Comparison of ENCODE assay signal across 24 cellular contexts in the genomic region with DNA sequence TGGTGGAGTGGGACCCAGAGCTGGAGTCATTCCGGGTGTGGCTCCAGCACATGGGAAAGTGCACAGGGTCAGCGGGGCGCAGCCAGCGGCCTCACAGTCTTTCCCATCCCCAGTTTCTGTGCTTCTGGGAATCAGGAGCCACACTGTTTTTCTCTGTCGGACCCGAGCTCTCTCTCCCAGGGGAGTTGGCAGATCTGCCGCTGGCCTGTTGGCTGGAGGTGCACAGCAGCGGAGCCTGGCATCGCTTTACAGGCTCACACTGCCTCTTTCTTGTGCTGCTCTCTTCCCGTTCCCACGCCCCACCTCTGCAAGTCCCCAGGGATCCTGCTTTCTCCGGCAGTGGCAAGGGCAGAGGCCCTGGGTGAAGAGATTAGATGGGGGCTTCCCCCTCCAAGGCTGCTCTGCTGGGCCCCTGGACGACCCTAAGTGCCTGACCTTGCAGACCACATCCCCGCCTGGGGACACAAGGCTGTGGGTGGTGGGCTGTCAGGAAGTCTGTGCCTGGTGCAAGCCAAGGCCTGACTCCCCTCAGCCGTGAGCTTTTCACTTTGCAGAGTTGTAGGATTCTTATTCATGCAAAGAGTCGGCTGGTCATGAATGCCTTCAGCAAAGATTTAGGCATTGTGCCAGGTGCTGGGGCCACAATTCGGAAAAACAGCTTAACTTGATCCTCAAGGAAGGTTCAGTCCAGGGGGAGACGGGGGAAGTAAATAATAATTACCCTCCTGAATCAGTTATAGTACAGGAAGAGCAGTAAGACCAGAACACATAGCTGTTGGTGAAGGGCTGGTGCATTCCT.
A peak's percentile ranks its signal among the peaks of the same experiment; 100 is the strongest.
DNase-seq lines count a peak whose midpoint lies in the region; ATAC-seq and TF ChIP-seq lines count a peak whose summit lies in the region.
"Had no signal": no experiment of that assay in that cellular context is flagged by ENCODE, and none has a peak within 500 bp of the region (broad histone marks: within the 10 kb centered on the region; RNA-seq: fewer than 3 reads in every experiment).

No MANE protein-coding gene starts in this region.

- H3K27me3 Mint-ChIP-seq in chondrocyte (ENCODE audit: low read depth): peaks cover 27% of the 10 kb centered on the region
- H3K27me3 Mint-ChIP-seq in T-helper 2 cell treated with Interferon-gamma antibody and Interleukin-4, amounts not matched to agents 5 μg/mL and 100 μg/mL, for 36 hours (ENCODE audit: low read depth): no peaks in the 10 kb centered on the region

- H2BK15ac ChIP-seq in mesenchymal stem cell (ENCODE audit: low read depth, poor library complexity, severe bottlenecking): no peak overlapping the region

- WGBS in mesenchymal stem cell: 67% methylated on average over 16 of the region's 18 CpGs
- 93% methylated on average over 18 of the region's 18 CpGs for WGBS in thymus

- H3K4me1 ChIP-seq in mesenchymal stem cell (ENCODE audit: control insufficient read depth, insufficient read depth, low read depth, low read length): no peaks in the 10 kb centered on the region
- H3K4me1 ChIP-seq in thymus (ENCODE audit: control insufficient read depth, insufficient read depth, low read length): no peaks in the 10 kb centered on the region
- H3K4me1 ChIP-seq: A549 had no signal

- no peak for TF ChIP-seq CTCF in chondrocyte (IDR thresholded peaks at IDR 0.05)

- no peaks in the 10 kb centered on the region for H3K79me1 ChIP-seq in mesenchymal stem cell (replicated peaks; ENCODE audit: low read length, poor library complexity, severe bottlenecking)

- H3K27ac Mint-ChIP-seq in chondrocyte (ENCODE audit: unreplicated experiment): peak overlapping the region; percentile 15
- H3K27ac Mint-ChIP-seq in T-helper 2 cell treated with Interferon-gamma antibody and Interleukin-4, amounts not matched to agents 5 μg/mL and 100 μg/mL, for 36 hours: no peak overlapping the region
- H3K27ac Mint-ChIP-seq: activated CD8-positive, alpha-beta T cell treated with anti-CD3 and anti-CD28 coated beads, Interleukin-2, amount 10 ng/mL, durations not matched to agents 7 days and 5 days had no signal

- peaks cover 3% of the 10 kb centered on the region for H3K36me3 Mint-ChIP-seq in chondrocyte (ENCODE audit: low read depth)
- H3K36me3 Mint-ChIP-seq in T-helper 2 cell treated with Interferon-gamma antibody and Interleukin-4, amounts not matched to agents 5 μg/mL and 100 μg/mL, for 36 hours (ENCODE audit: low read depth): no peaks in the 10 kb centered on the region

- H3K27me3 ChIP-seq in mesenchymal stem cell (ENCODE audit: control insufficient read depth in 1 of 2, insufficient read depth in 1 of 2, low read length in 2 of 2): peaks cover 0 to 80% of the 10 kb centered on the region in 2 experiments
- no peaks in the 10 kb centered on the region for H3K27me3 ChIP-seq in thymus (ENCODE audit: control insufficient read depth, insufficient read depth)

- peaks cover 18% of the 10 kb centered on the region for H3K9me3 ChIP-seq in mesenchymal stem cell (ENCODE audit: control insufficient read depth, low read length)
- no peaks in the 10 kb centered on the region for H3K9me3 ChIP-seq in thymus (ENCODE audit: control insufficient read depth)
- H3K9me3 ChIP-seq: A549, gastrocnemius medialis had no signal

- H3K18ac ChIP-seq in mesenchymal stem cell (ENCODE audit: low read depth in 1 of 2, low read length in 2 of 2): peak overlapping the region in 1 of 2 experiments; percentile 43

- H2AFZ ChIP-seq in mesenchymal stem cell (ENCODE audit: low read depth, low read length): no peak overlapping the region

- no peak overlapping the region for H2BK5ac ChIP-seq in mesenchymal stem cell (ENCODE audit: low read depth, low read length, poor library complexity, severe bottlenecking)

- peaks cover 7% of the 10 kb centered on the region for H3K9me3 Mint-ChIP-seq in chondrocyte (ENCODE audit: low read depth)
- H3K9me3 Mint-ChIP-seq in T-helper 2 cell treated with Interferon-gamma antibody and Interleukin-4, amounts not matched to agents 5 μg/mL and 100 μg/mL, for 36 hours: peaks cover 15% of the 10 kb centered on the region

- H3K4me3 ChIP-seq in mesenchymal stem cell (ENCODE audit: insufficient read depth in 1 of 2, low read depth in 1 of 2, low read length in 2 of 2) (no peak overlapping the region), thymus (ENCODE audit: low read length) (no peak overlapping the region)
- H3K4me3 ChIP-seq: A549, gastrocnemius medialis had no signal

- no peak overlapping the region for H3K4me3 Mint-ChIP-seq in chondrocyte (ENCODE audit: unreplicated experiment)
- no peak overlapping the region for H3K4me3 Mint-ChIP-seq in T-helper 2 cell treated with Interferon-gamma antibody and Interleukin-4, amounts not matched to agents 5 μg/mL and 100 μg/mL, for 36 hours
- H3K4me3 Mint-ChIP-seq: activated CD8-positive, alpha-beta T cell treated with anti-CD3 and anti-CD28 coated beads, Interleukin-2, amount 10 ng/mL, durations not matched to agents 7 days and 5 days; neural crest cell had no signal

- H3K4me1 Mint-ChIP-seq in chondrocyte (ENCODE audit: low read depth): peaks cover 14% of the 10 kb centered on the region
- no peaks in the 10 kb centered on the region for H3K4me1 Mint-ChIP-seq in T-helper 2 cell treated with Interferon-gamma antibody and Interleukin-4, amounts not matched to agents 5 μg/mL and 100 μg/mL, for 36 hours (ENCODE audit: low read depth)

- peak; percentile 37 for DNase-seq in Right ventricle myocardium inferior (ENCODE audit: missing footprints)
- no peak for DNase-seq in cardiac septum (ENCODE audit: low spot score)
- no peak for DNase-seq in chondrocyte (ENCODE audit: low spot score)
- peak; percentile 10 for DNase-seq in mesenchymal stem cell
- no peak for DNase-seq in T-helper 2 cell treated with Interferon-gamma antibody and Interleukin-4, amounts not matched to agents 5 μg/mL and 100 μg/mL, for 36 hours (ENCODE audit: low spot score)
- DNase-seq in superior temporal gyrus (ENCODE audit: extremely low spot score): no peak
- DNase-seq: activated CD8-positive, alpha-beta T cell treated with anti-CD3 and anti-CD28 coated beads, Interleukin-2, amount 10 ng/mL, durations not matched to agents 7 days and 5 days; activated naive CD4-positive, alpha-beta T cell; activated T-cell treated with anti-CD3 and anti-CD28 coated beads, Interleukin-2, amount 50 U/mL, for 1 hour; amniotic stem cell; C1 segment of cervical spinal cord; central memory CD4-positive, alpha-beta T cell; gastrocnemius medialis; kidney glomerular epithelial cell; NCI-H187; NCI-H510A treated with DMSO at 0.1 percent for 48 hours; T1000 had no signal

- H4K8ac ChIP-seq in mesenchymal stem cell (ENCODE audit: low read length): no peak overlapping the region

- no peak overlapping the region for H3K27ac ChIP-seq in mesenchymal stem cell (ENCODE audit: low read length, poor library complexity, severe bottlenecking)
- H3K27ac ChIP-seq in thymus (ENCODE audit: low read depth): peak overlapping the region; percentile 11
- H3K27ac ChIP-seq: A549, gastrocnemius medialis had no signal

- intact Hi-C loops in Right ventricle myocardium inferior (cut with DNase I): no loop called here
- intact Hi-C loops in cardiac septum (cut with DNase I): no loop called here

- H3K4me2 ChIP-seq in mesenchymal stem cell (ENCODE audit: low read length, poor library complexity, severe bottlenecking): no peak overlapping the region
- H3K4me2 ChIP-seq: A549 had no signal

- ATAC-seq in Right ventricle myocardium inferior (no peak), HG02763 (IDR thresholded peaks at IDR 0.05; ENCODE audit: unreplicated experiment) (no peak)
- ATAC-seq: A549; activated CD4-positive, CD25-positive, alpha-beta regulatory T cell treated with anti-CD3 and anti-CD28 coated beads, Interleukin-2, amount 50 U/mL, for 24 hours; activated CD8-positive, alpha-beta T cell treated with anti-CD3 and anti-CD28 coated beads, Interleukin-2, amount 10 ng/mL, durations not matched to agents 7 days and 5 days; gastrocnemius medialis; HepG2; SK-N-SH treated with all-trans-retinoic acid at 6 μM for 48 hours had no signal

- H2AK5ac ChIP-seq in mesenchymal stem cell (ENCODE audit: low read length, severe bottlenecking): no peak overlapping the region

- no peak overlapping the region for H2BK120ac ChIP-seq in mesenchymal stem cell (ENCODE audit: low read depth, low read length)

- H2BK12ac ChIP-seq in mesenchymal stem cell (ENCODE audit: low read length in 2 of 2): no peak overlapping the region

- no peak overlapping the region for H3K14ac ChIP-seq in mesenchymal stem cell (ENCODE audit: low read length in 2 of 2)

- H3K9ac ChIP-seq in mesenchymal stem cell (ENCODE audit: low read length): no peak overlapping the region

- no peak overlapping the region for H3K4ac ChIP-seq in mesenchymal stem cell (ENCODE audit: low read depth in 1 of 2, low read length in 2 of 2)

- H3K23ac ChIP-seq in mesenchymal stem cell (ENCODE audit: low read length in 2 of 2): no peak overlapping the region

- no peak overlapping the region for H4K91ac ChIP-seq in mesenchymal stem cell (ENCODE audit: low read length)

- H3K36me3 ChIP-seq in mesenchymal stem cell (ENCODE audit: control insufficient read depth in 1 of 2, insufficient read depth in 2 of 2, low read depth in 1 of 2, low read length in 2 of 2): no peaks in the 10 kb centered on the region
- no peaks in the 10 kb centered on the region for H3K36me3 ChIP-seq in thymus (ENCODE audit: control insufficient read depth, insufficient read depth)
- H3K36me3 ChIP-seq: gastrocnemius medialis had no signal

Comparison
In these comparisons a context has a peak if more than half of its experiments do, and no peak if none do; other contexts are left out.
1. DNase-seq: peak in Right ventricle myocardium inferior (single experiment) and mesenchymal stem cell (single experiment); none in cardiac septum (single experiment), chondrocyte (single experiment), T-helper 2 cell treated with Interferon-gamma antibody and Interleukin-4, amounts not matched to agents 5 μg/mL and 100 μg/mL, for 36 hours (single experiment) and superior temporal gyrus (single experiment).